8 cellular contexts compared by ENCODE assay signal in genomic region chr2:65435625-65436168, GRCh38. TPM values are rescaled to one million over a fixed set of nuclear protein-coding genes. Genes with fewer than 3 reads are reported as not detected.
DNase-seq lines count a peak whose midpoint lies in the region; ATAC-seq and TF ChIP-seq lines count a peak whose summit lies in the region.

No MANE protein-coding gene starts in this region.

- intact Hi-C loops in HCT116 (cut with micrococcal nuclease): loop anchor here (1.0 to 10.0 kb wide), 2 partner anchors 118 to 381 kb away; partner anchors contain the start of gene CEP68

- H3K9me2 ChIP-seq in HCT116 (ENCODE audit: insufficient read depth): no peaks in the 10 kb centered on the region

- H3K27me3 ChIP-seq in HCT116 (ENCODE audit: insufficient read depth, low read length): no peaks in the 10 kb centered on the region

- no peaks in the 10 kb centered on the region for H3K36me3 ChIP-seq in HCT116 (ENCODE audit: control insufficient read depth in 1 of 2, insufficient read depth in 2 of 2, low read length in 2 of 2)

- no peaks in the 10 kb centered on the region for H4K20me1 ChIP-seq in HCT116 (ENCODE audit: insufficient read depth)

- peak overlapping the region; percentile 94 to 99 (median 98) for H3K27ac Mint-ChIP-seq in brain

- no peaks in the 10 kb centered on the region for H3K9me3 ChIP-seq in HCT116 (ENCODE audit: control insufficient read depth in 1 of 2, insufficient read depth in 1 of 2, low read depth in 1 of 2, low read length in 2 of 2)

- no peaks in the 10 kb centered on the region for H3K36me3 Mint-ChIP-seq in brain

- CTCF ChIA-PET in HCT116 (lab: Charles Lee): no interaction called here

- H3K9me3 Mint-ChIP-seq in brain: peaks cover 0 to 5% (median 0%) of the 10 kb centered on the region in 5 experiments

- no peak for TF ChIP-seq POLR2A in HCT116 (IDR thresholded peaks at IDR 0.05; ENCODE audit: borderline replicate concordance, extremely low read depth, insufficient read depth, insufficient read length)

- H3K27me3 Mint-ChIP-seq in brain: peaks cover 18% of the 10 kb centered on the region

- H3K9ac ChIP-seq in HCT116 (ENCODE audit: low read length): peak overlapping the region; percentile 80

- peak overlapping the region; percentile 68 to 76 for H3K4me3 ChIP-seq in HCT116 (replicated peaks in 1 of 2; ENCODE audit: low read depth in 1 of 2, low read length in 2 of 2)

- RAD21 ChIA-PET in HCT116 (lab: Charles Lee; ENCODE audit: low non-redundant PET in 1 of 2, low total read pairs in 2 of 2, uncharacterized antibody in 2 of 2, unreplicated experiment in 2 of 2): interaction anchor here (0.6 to 0.8 kb wide), 2 partner anchors 117 kb away, joined by 3 to 6 read pairs; no protein-coding TSS in a partner anchor

- ATAC-seq in HCT116 (peak; percentile 61), HG03196 (IDR thresholded peaks at IDR 0.05; ENCODE audit: unreplicated experiment) (no peak)

- TF ChIP-seq CTCF in HCT116 (IDR thresholded peaks at IDR 0.05 in 2 of 3, conservative IDR thresholded peaks at IDR 0.05 in 1 of 3; ENCODE audit: borderline replicate concordance in 1 of 3, insufficient read depth in 1 of 3, low read depth in 2 of 3, low read length in 2 of 3) (no peak), brain (conservative IDR thresholded peaks at IDR 0.05) (no peak)

- H3K4me1 ChIP-seq in HCT116 (ENCODE audit: control insufficient read depth in 1 of 2, insufficient read depth in 2 of 2, low read length in 2 of 2): peaks cover 27 to 36% of the 10 kb centered on the region in 2 experiments

- H3K79me2 ChIP-seq in HCT116 (ENCODE audit: insufficient read depth, low read length): peaks cover 12% of the 10 kb centered on the region

- peaks cover 42% of the 10 kb centered on the region for H3K4me1 Mint-ChIP-seq in brain

- H3K4me3 Mint-ChIP-seq in brain: peak overlapping the region; percentile 93 to 96 (median 95)

- no peak overlapping the region for H2AFZ ChIP-seq in HCT116 (ENCODE audit: low read depth, low read length, poor library complexity, severe bottlenecking)

- peak overlapping the region; percentile 97 for H3K4me2 ChIP-seq in HCT116 (ENCODE audit: low read length)

- H3K27ac ChIP-seq in HCT116 (ENCODE audit: low read depth, low read length): peak overlapping the region; percentile 93

- no TSS peak for BruUV-seq in HCT116 (replicated peaks; lab: Mats Ljungman, UMichigan)

- POLR2A ChIA-PET in HCT116 (lab: Charles Lee): interaction anchor here (2.1 kb wide), 1 partner anchor 52 kb away, joined by 11 read pairs; no protein-coding TSS in a partner anchor

- no peak for TF ChIP-seq RAD21 in HCT116 (IDR thresholded peaks at IDR 0.05; ENCODE audit: low read depth)

- DNase-seq in DMS79 treated with DMSO at 0.1 percent for 48 hours (lab: John Stamatoyannopoulos, UW): peak; percentile 79
- peak; percentile 66 for DNase-seq in HCT116 (ENCODE audit: low read depth, low spot score)
- DNase-seq in NCI-H1417 (lab: John Stamatoyannopoulos, UW): peak; percentile 87 to 94 (median 92)
- DNase-seq in T-helper 1 cell: peak in 4 of 5 donors; percentile 13 to 44 (median 16)
- peak; percentile 46 to 90 (median 82) for DNase-seq in hypothalamus (lab: John Stamatoyannopoulos, UW)
- peak; percentile 85 for DNase-seq in putamen (ENCODE audit: low spot score)

TF ChIP-seq in HCT116, 20 proteins besides CTCF, POLR2A, EP300 and RAD21:
- TF ChIP-seq SRF (IDR thresholded peaks at IDR 0.05; ENCODE audit: low read depth) (no peak), FOSL1 (IDR thresholded peaks at IDR 0.05; ENCODE audit: low read depth) (no peak), ZBTB33 (IDR thresholded peaks at IDR 0.05; ENCODE audit: extremely low read depth, insufficient replicate concordance, low read length) (no peak), POLR2AphosphoS5 (IDR thresholded peaks at IDR 0.05; ENCODE audit: low read depth, low read length) (peak; percentile 72), YY1 (IDR thresholded peaks at IDR 0.05; ENCODE audit: extremely low read depth, insufficient replicate concordance, low read depth, low read length) (peak; percentile 74)

RNA-seq across cellular contexts. Expression of gene SPRED2, which starts 3.3 kb away (rescaled TPM):
- 62.6 TPM for total RNA-seq in HCT116 (2021; ENCODE audit: unreplicated experiment)
- polyA plus RNA-seq in HCT116 (2012): 33.2 and 33.7 TPM in 2 replicates
- 20.3 TPM for polyA plus RNA-seq in brain (ENCODE audit: insufficient read depth, low read depth, low replicate concordance)

Comparison
In these comparisons a context has a peak if more than half of its experiments do, and no peak if none do; other contexts are left out.
1. DNase-seq: peak in every context shown above with its lines; median percentile 92 in NCI-H1417; 85 in putamen; 82 in hypothalamus; 79 in DMS79 treated with DMSO at 0.1 percent for 48 hours; 66 in HCT116; 16 in T-helper 1 cell.